In the genomic region with DNA sequence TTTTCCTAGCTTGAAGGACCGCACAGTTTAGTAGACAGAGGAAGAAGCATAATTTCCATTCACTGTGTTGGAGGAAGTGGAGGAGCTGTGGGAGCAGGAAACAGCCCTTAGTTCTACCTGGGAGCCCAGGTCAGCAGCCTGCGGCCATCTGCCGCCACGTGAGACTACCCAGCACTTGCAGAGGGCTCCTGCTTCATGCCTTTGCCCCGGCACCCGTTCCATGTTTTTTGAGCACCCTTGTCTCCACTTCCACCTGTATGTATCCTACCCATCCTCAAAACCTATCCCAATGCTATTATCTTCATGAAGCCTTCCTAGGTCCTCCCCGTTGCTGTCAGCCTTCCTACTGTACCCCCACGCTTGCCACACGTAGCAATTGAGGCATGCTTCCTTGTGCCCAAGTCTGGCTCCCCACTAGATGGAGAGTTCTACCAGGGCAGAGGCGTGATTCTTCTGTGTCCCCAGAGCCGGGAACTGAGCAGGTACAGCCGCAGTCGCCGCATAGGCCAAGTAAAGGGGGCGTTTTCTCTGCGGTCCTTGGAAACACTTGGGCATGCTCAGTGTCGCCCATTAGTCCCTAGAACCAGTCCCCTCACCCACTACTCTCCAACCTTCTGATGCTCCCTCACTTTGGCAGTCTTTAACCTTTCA, we compare ENCODE assay signal across 8 cellular contexts. TPM values are rescaled to one million over a fixed set of nuclear protein-coding genes. Genes with fewer than 3 reads are reported as not detected.
A peak's percentile ranks its signal among the peaks of the same experiment; 100 is the strongest.
DNase-seq lines count a peak whose midpoint lies in the region; ATAC-seq, FAIRE-seq and TF ChIP-seq lines count a peak whose summit lies in the region.

No MANE protein-coding gene starts in this region.

- H3K4me2 ChIP-seq in A549 (peak overlapping the region; percentile 94), SU-DHL-6 (ENCODE audit: low read depth, low read length, poor library complexity, severe bottlenecking) (peak overlapping the region; percentile 94), trophoblast cell (ENCODE audit: low read length) (peak overlapping the region; percentile 99)

- H3K4me3 ChIP-seq in A549, result peak overlapping the region; percentile 82
- H3K4me3 ChIP-seq in SU-DHL-6 (ENCODE audit: insufficient read depth, low read length, poor library complexity, severe bottlenecking), result peak overlapping the region; percentile 73
- peak overlapping the region; percentile 90 to 93 for H3K4me3 ChIP-seq in foreskin fibroblast (ENCODE audit: low read depth in 1 of 2, low read length in 2 of 2)
- peak overlapping the region; percentile 67 for H3K4me3 ChIP-seq in trophoblast cell (ENCODE audit: low read depth, low read length)

- FAIRE-seq in A549 (lab: Jason Lieb, UNC), result no peak

- H3K9me3 ChIP-seq in A549 (no peaks in the 10 kb centered on the region), SU-DHL-6 (ENCODE audit: insufficient read depth, low read length) (no peaks in the 10 kb centered on the region), trophoblast cell (ENCODE audit: insufficient read depth, low read depth, low read length) (no peaks in the 10 kb centered on the region)

- peak overlapping the region; percentile 80 for H4K91ac ChIP-seq in trophoblast cell (ENCODE audit: low read depth, low read length)

- no peak overlapping the region for H2BK5ac ChIP-seq in trophoblast cell (ENCODE audit: low read depth, low read length, poor library complexity)

- DNase-seq in A549 (ENCODE audit: low read depth in 1 of 2, low spot score in 1 of 2), result peak in 1 of 2 experiments; percentile 39
- no peak for DNase-seq in foreskin fibroblast
- no peak for DNase-seq in trophoblast cell
- DNase-seq in NCI-H1048 (lab: John Stamatoyannopoulos, UW), result no peak
- DNase-seq in NCI-H1092 treated with DMSO at 0.1 percent for 48 hours (lab: John Stamatoyannopoulos, UW), result no peak

- no peak overlapping the region for H4K12ac ChIP-seq in trophoblast cell (ENCODE audit: low read depth, low read length)

- peak overlapping the region; percentile 96 to 99 for H3K27ac ChIP-seq in A549
- H3K27ac ChIP-seq in SU-DHL-6 (ENCODE audit: low read depth, low read length), result peak overlapping the region; percentile 73
- no peak overlapping the region for H3K27ac ChIP-seq in trophoblast cell (ENCODE audit: low read depth, low read length)

- no peak overlapping the region for H2BK12ac ChIP-seq in trophoblast cell (ENCODE audit: low read length)

- CTCF ChIA-PET in A549 (lab: Yijun Ruan, JAX), result interaction anchor here (25.3 kb wide), 1 partner anchor 27 kb away, joined by 412 read pairs; no protein-coding TSS in a partner anchor

- H3F3A ChIP-seq in SU-DHL-6 (ENCODE audit: insufficient read depth), result 0 out of 2 replicates have a peak, but pooled peaks cover 4% of the 10 kb centered on the region

- no peak for TF ChIP-seq EP300 in A549 (IDR thresholded peaks at IDR 0.05)

- TF ChIP-seq CTCF in A549 (IDR thresholded peaks at IDR 0.05) (no peak), SU-DHL-6 (IDR thresholded peaks at IDR 0.05; ENCODE audit: insufficient read depth, low read length, poor library complexity, severe bottlenecking) (no peak), foreskin fibroblast (IDR thresholded peaks at IDR 0.05; ENCODE audit: low read depth, low read length) (no peak)

- H2BK120ac ChIP-seq in trophoblast cell (ENCODE audit: insufficient read depth, low read length, poor library complexity), result peak overlapping the region; percentile 1

- H4K8ac ChIP-seq in trophoblast cell (ENCODE audit: low read depth, low read length), result peak overlapping the region; percentile 27

- no peaks in the 10 kb centered on the region for H3K27me3 ChIP-seq in SU-DHL-6 (ENCODE audit: low read length)
- H3K27me3 ChIP-seq in trophoblast cell (ENCODE audit: insufficient read depth, low read length), result no peaks in the 10 kb centered on the region

- no peak overlapping the region for H2AK5ac ChIP-seq in trophoblast cell (ENCODE audit: low read length)

- no peak overlapping the region for H3K23ac ChIP-seq in trophoblast cell (ENCODE audit: low read length)

- H3K79me1 ChIP-seq in trophoblast cell (ENCODE audit: low read length), result peaks cover 15% of the 10 kb centered on the region

- H3K9me2 ChIP-seq in SU-DHL-6 (replicated peaks; ENCODE audit: insufficient read depth, low read length), result no peaks in the 10 kb centered on the region

- H3K4me1 ChIP-seq in A549, result peaks cover 53% of the 10 kb centered on the region
- H3K4me1 ChIP-seq in trophoblast cell (ENCODE audit: control insufficient read depth in 1 of 2, insufficient read depth in 2 of 2, low read length in 2 of 2), result peaks cover 15 to 21% of the 10 kb centered on the region in 2 experiments

- no peak for TF ChIP-seq RAD21 in A549 (conservative IDR thresholded peaks at IDR 0.05 in 1 of 2, IDR thresholded peaks at IDR 0.05 in 1 of 2)

- no peaks in the 10 kb centered on the region for H4K20me1 ChIP-seq in SU-DHL-6 (ENCODE audit: low read depth, low read length)

- peak overlapping the region; percentile 75 for H2AFZ ChIP-seq in SU-DHL-6 (ENCODE audit: low read depth, low read length, severe bottlenecking)
- peak overlapping the region; percentile 48 for H2AFZ ChIP-seq in trophoblast cell (ENCODE audit: insufficient read depth, low read length, poor library complexity)

- ATAC-seq in A549 (peak; percentile 33 to 61; a peak in 4 of 6 replicates), GM18505 (IDR thresholded peaks at IDR 0.05; ENCODE audit: unreplicated experiment) (peak; percentile 13), HG03095 (IDR thresholded peaks at IDR 0.05; ENCODE audit: unreplicated experiment) (peak; percentile 9)

- H3K9ac ChIP-seq in SU-DHL-6 (ENCODE audit: low read length) (peak overlapping the region; percentile 79), trophoblast cell (ENCODE audit: low read length) (peak overlapping the region; percentile 20)

- H3K79me2 ChIP-seq in SU-DHL-6 (ENCODE audit: insufficient read depth, low read length) (no peaks in the 10 kb centered on the region), trophoblast cell (ENCODE audit: control insufficient read depth, insufficient read depth, low read length, poor library complexity) (peaks cover 5% of the 10 kb centered on the region)

- no peak overlapping the region for H3K4ac ChIP-seq in trophoblast cell (ENCODE audit: low read depth, low read length)

- H3K18ac ChIP-seq in trophoblast cell (ENCODE audit: low read length), result peak overlapping the region; percentile 15

- H3K36me3 ChIP-seq in SU-DHL-6 (ENCODE audit: low read length), result no peaks in the 10 kb centered on the region
- H3K36me3 ChIP-seq in trophoblast cell (ENCODE audit: control insufficient read depth in 1 of 2, insufficient read depth in 2 of 2, low read length in 2 of 2), result no peaks in the 10 kb centered on the region

- no peak overlapping the region for H3K14ac ChIP-seq in trophoblast cell (ENCODE audit: low read length)

- POLR2A ChIA-PET in A549 (lab: Yijun Ruan, JAX), result interaction anchor here (0.6 to 1.2 kb wide), 3 partner anchors 19 to 41 kb away, joined by 3 to 4 read pairs (median 4); no protein-coding TSS in a partner anchor

- WGBS in A549 (ENCODE audit: missing lambda C conversion rate), result 48% methylated on average over 17 of the region's 17 CpGs
- no CpG with 5 or more reads among the region's 17 CpGs for WGBS in trophoblast cell (ENCODE audit: extremely low coverage, insufficient coverage, insufficient read length)

- no peak for TF ChIP-seq POLR2A in A549 (IDR thresholded peaks at IDR 0.05; ENCODE audit: low read length)
- peak; percentile 11 for TF ChIP-seq POLR2A in GM18505 (IDR thresholded peaks at IDR 0.05; ENCODE audit: borderline replicate concordance, extremely low read depth, insufficient read depth, insufficient read length)

TF ChIP-seq in A549, 52 proteins besides CTCF, POLR2A, EP300 and RAD21 (continues in another document):
- TF ChIP-seq JUNB (IDR thresholded peaks at IDR 0.05) (no peak), HEYL (CRISPR knock-in tag; IDR thresholded peaks at IDR 0.05) (no peak), KDM1A (IDR thresholded peaks at IDR 0.05; ENCODE audit: low read depth) (no peak)

RNA-seq across cellular contexts. Expression of a gene that starts 1.9 kb away (rescaled TPM):
- polyA plus RNA-seq in A549 (2011; rRNA removed) (9.0 and 10.5 TPM in 2 replicates), A549 (2017; fragmentation: RNase III; extraction: RNeasy Plus Mini Kit Qiagen cat#74134 plus additional on column Dnase treatment) (11.1 to 17.7 TPM (median 17.3 TPM) in 3 replicates)
- 6.4 and 8.3 TPM in 2 replicates for polyA plus RNA-seq in A549 (2012; cell fraction: cytosol; rRNA removed)
- 15.9 and 22.1 TPM in 2 replicates for polyA plus RNA-seq in A549 (2012; cell fraction: nucleus; rRNA removed)
- polyA minus RNA-seq in A549 (2011; rRNA and poly(A)+ RNA removed), result 22.0 and 24.1 TPM in 2 replicates
- 9.9 and 10.8 TPM in 2 replicates for polyA plus RNA-seq in trophoblast cell (2013)

RNA-seq across cellular contexts. Expression of a gene that starts 38.0 kb away (rescaled TPM):
- polyA plus RNA-seq in A549 (2011; rRNA removed) (2.0 and 2.9 TPM in 2 replicates), A549 (2017; fragmentation: RNase III; extraction: RNeasy Plus Mini Kit Qiagen cat#74134 plus additional on column Dnase treatment) (9.3 to 12.5 TPM (median 10.2 TPM) in 3 replicates)
- 3.5 and 5.4 TPM in 2 replicates for polyA plus RNA-seq in A549 (2012; cell fraction: cytosol; rRNA removed)
- 12.0 and 17.8 TPM in 2 replicates for polyA plus RNA-seq in A549 (2012; cell fraction: nucleus; rRNA removed)
- polyA minus RNA-seq in A549 (2011; rRNA and poly(A)+ RNA removed), result 2.0 and 2.4 TPM in 2 replicates
- 2.4 TPM in 2 replicates for polyA plus RNA-seq in trophoblast cell (2013)

RNA-seq across cellular contexts. Expression of a gene that starts 50.4 kb away (rescaled TPM):
- polyA plus RNA-seq in A549 (2011; rRNA removed) (19.0 and 21.2 TPM in 2 replicates), A549 (2017; fragmentation: RNase III; extraction: RNeasy Plus Mini Kit Qiagen cat#74134 plus additional on column Dnase treatment) (35.8 to 36.4 TPM (median 36.0 TPM) in 3 replicates)
- polyA plus RNA-seq in A549 (2012; cell fraction: cytosol; rRNA removed), result 35.2 and 58.6 TPM in 2 replicates
- polyA plus RNA-seq in A549 (2012; cell fraction: nucleus; rRNA removed), result 49.6 and 74.1 TPM in 2 replicates
- polyA minus RNA-seq in A549 (2011; rRNA and poly(A)+ RNA removed), result 30.4 and 32.3 TPM in 2 replicates
- polyA plus RNA-seq in trophoblast cell (2013), result 32.4 and 35.1 TPM in 2 replicates

RNA-seq across cellular contexts. Expression of a gene that starts 54.6 kb away (rescaled TPM):
- 97.0 and 104 TPM in 2 replicates for polyA plus RNA-seq in A549 (2011; rRNA removed)
- polyA plus RNA-seq in A549 (2012; cell fraction: cytosol; rRNA removed), result 172 and 181 TPM in 2 replicates
- polyA plus RNA-seq in A549 (2012; cell fraction: nucleus; rRNA removed), result 119 and 130 TPM in 2 replicates
- 91.0 to 101 TPM (median 91.2 TPM) in 3 replicates for polyA plus RNA-seq in A549 (2017; fragmentation: RNase III; extraction: RNeasy Plus Mini Kit Qiagen cat#74134 plus additional on column Dnase treatment)
- 70.2 and 72.6 TPM in 2 replicates for polyA minus RNA-seq in A549 (2011; rRNA and poly(A)+ RNA removed)
- 71.6 and 76.4 TPM in 2 replicates for polyA plus RNA-seq in trophoblast cell (2013)

RNA-seq across cellular contexts. Expression of a gene that starts 59.6 kb away (rescaled TPM):
- polyA plus RNA-seq in A549 (2011; rRNA removed), result 41.7 and 43.5 TPM in 2 replicates
- polyA plus RNA-seq in A549 (2012; cell fraction: cytosol; rRNA removed), result 57.1 and 68.4 TPM in 2 replicates
- 170 and 171 TPM in 2 replicates for polyA plus RNA-seq in A549 (2012; cell fraction: nucleus; rRNA removed)
- polyA plus RNA-seq in A549 (2017; fragmentation: RNase III; extraction: RNeasy Plus Mini Kit Qiagen cat#74134 plus additional on column Dnase treatment), result 35.0 to 42.4 TPM (median 38.8 TPM) in 3 replicates
- polyA minus RNA-seq in A549 (2011; rRNA and poly(A)+ RNA removed), result 69.6 and 71.1 TPM in 2 replicates
- polyA plus RNA-seq in trophoblast cell (2013), result 11.7 and 12.3 TPM in 2 replicates
